ENCODE assay signal across 25 cellular contexts in genomic region chr16:24915576-24915975, GRCh38.
DNase-seq lines count a peak whose midpoint lies in the region; ATAC-seq and TF ChIP-seq lines count a peak whose summit lies in the region.
"Had no signal": no experiment of that assay in that cellular context is flagged by ENCODE, and none has a peak within 500 bp of the region (broad histone marks: within the 10 kb centered on the region; RNA-seq: fewer than 3 reads in every experiment).

No MANE protein-coding gene starts in this region.

- H3K27me3 Mint-ChIP-seq in GM23338 (ENCODE audit: insufficient read depth, low read depth, poor library complexity) = peaks cover 4% of the 10 kb centered on the region
- no peaks in the 10 kb centered on the region for H3K27me3 Mint-ChIP-seq in endodermal cell (ENCODE audit: insufficient read depth)
- H3K27me3 Mint-ChIP-seq in stimulated activated naive B cell treated with anti-CD40 and anti-IgM and Interleukin-4, amounts not matched to agents 10 μg/mL and 1 μg/mL and 100 μg/mL, for 72 hours = no peaks in the 10 kb centered on the region

- H3K27me3 ChIP-seq in GM23338 (ENCODE audit: insufficient read depth) (no peaks in the 10 kb centered on the region), endodermal cell (ENCODE audit: control insufficient read depth, insufficient read depth, low read length, poor library complexity, severe bottlenecking) (no peaks in the 10 kb centered on the region)
- H3K27me3 ChIP-seq: BE2C had no signal

- peak; percentile 19; the same call in 2 of the 3 replicates for ATAC-seq in GM23338
- ATAC-seq in stimulated activated naive B cell treated with anti-CD40 and anti-IgM and Interleukin-4, amounts not matched to agents 10 μg/mL and 1 μg/mL and 100 μg/mL, for 72 hours (replicated peaks) = no peak

- H3K4me1 ChIP-seq in GM23338 (ENCODE audit: insufficient read depth) (0 out of 2 replicates have a peak, but pooled peaks cover 4% of the 10 kb centered on the region), endodermal cell (ENCODE audit: control insufficient read depth, insufficient read depth, low read length) (no peaks in the 10 kb centered on the region)
- H3K4me1 ChIP-seq: BE2C had no signal

- no peaks in the 10 kb centered on the region for H3K9me3 ChIP-seq in endodermal cell (ENCODE audit: control insufficient read depth, low read length)
- H3K9me3 ChIP-seq: BE2C had no signal

- H3K9me3 Mint-ChIP-seq in GM23338 (0 out of 3 replicates have a peak, but pooled peaks cover 3% of the 10 kb centered on the region), endodermal cell (no peaks in the 10 kb centered on the region)
- H3K9me3 Mint-ChIP-seq in stimulated activated naive B cell treated with anti-CD40 and anti-IgM and Interleukin-4, amounts not matched to agents 10 μg/mL and 1 μg/mL and 100 μg/mL, for 72 hours = no peaks in the 10 kb centered on the region

- WGBS in endodermal cell (ENCODE audit: insufficient coverage in 1 of 2, insufficient read length in 1 of 2), 2 experiments = 89 to 94% methylated on average over 6 to 8 of the region's 8 CpGs

- H3K36me3 ChIP-seq in GM23338 (ENCODE audit: insufficient read depth) (no peaks in the 10 kb centered on the region), endodermal cell (ENCODE audit: control insufficient read depth, insufficient read depth, low read length) (peaks cover 17% of the 10 kb centered on the region)

- H4K20me1 ChIP-seq in GM23338 (replicated peaks; ENCODE audit: insufficient read depth) = no peaks in the 10 kb centered on the region

- no peaks in the 10 kb centered on the region for H3K79me2 ChIP-seq in GM23338 (replicated peaks; ENCODE audit: insufficient read depth)

- H3K36me3 Mint-ChIP-seq in GM23338 (ENCODE audit: low read depth) = peaks cover 10% of the 10 kb centered on the region; the same call in 2 of the 3 replicates
- peaks cover 24% of the 10 kb centered on the region for H3K36me3 Mint-ChIP-seq in endodermal cell (ENCODE audit: low read depth)
- H3K36me3 Mint-ChIP-seq in stimulated activated naive B cell treated with anti-CD40 and anti-IgM and Interleukin-4, amounts not matched to agents 10 μg/mL and 1 μg/mL and 100 μg/mL, for 72 hours = peaks cover 27 to 46% of the 10 kb centered on the region in 2 donors

- TF ChIP-seq CTCF in GM23338 (conservative IDR thresholded peaks at IDR 0.05; ENCODE audit: low read depth in 2 of 2) (no peak), endodermal cell (conservative IDR thresholded peaks at IDR 0.05) (no peak)

- no peak overlapping the region for H3K4me3 Mint-ChIP-seq in GM23338
- no peak overlapping the region for H3K4me3 Mint-ChIP-seq in endodermal cell
- H3K4me3 Mint-ChIP-seq in stimulated activated naive B cell treated with anti-CD40 and anti-IgM and Interleukin-4, amounts not matched to agents 10 μg/mL and 1 μg/mL and 100 μg/mL, for 72 hours = peak overlapping the region in 1 of 2 donors; percentile 19
- H3K4me3 Mint-ChIP-seq: CD14-positive monocyte had no signal

- H3K27ac Mint-ChIP-seq in GM23338 (no peak overlapping the region), endodermal cell (peak overlapping the region; percentile 14)
- peak overlapping the region; percentile 26 for H3K27ac Mint-ChIP-seq in stimulated activated naive B cell treated with anti-CD40 and anti-IgM and Interleukin-4, amounts not matched to agents 10 μg/mL and 1 μg/mL and 100 μg/mL, for 72 hours

- H3K9ac ChIP-seq in endodermal cell (ENCODE audit: extremely low read depth, low read length, poor library complexity, severe bottlenecking) = no peak overlapping the region
- H3K9ac ChIP-seq: GM23248 had no signal

- H3K4me1 Mint-ChIP-seq in GM23338 (peaks cover 12% of the 10 kb centered on the region), endodermal cell (no peaks in the 10 kb centered on the region)
- peaks cover 5 to 20% of the 10 kb centered on the region in 2 donors for H3K4me1 Mint-ChIP-seq in stimulated activated naive B cell treated with anti-CD40 and anti-IgM and Interleukin-4, amounts not matched to agents 10 μg/mL and 1 μg/mL and 100 μg/mL, for 72 hours
- H3K4me1 Mint-ChIP-seq: CD14-positive monocyte had no signal

- no peak overlapping the region for H3K4me3 ChIP-seq in GM23338
- no peak overlapping the region for H3K4me3 ChIP-seq in endodermal cell (ENCODE audit: low read length)
- H3K4me3 ChIP-seq: GM23248 had no signal

- H2AFZ ChIP-seq in GM23338 = no peak overlapping the region
- H2AFZ ChIP-seq: GM23248 had no signal

- DNase-seq in NCI-H82 (lab: John Stamatoyannopoulos, UW) = peak; percentile 28
- DNase-seq in NCI-H82 treated with DMSO at 0.1 percent for 48 hours (lab: John Stamatoyannopoulos, UW; ENCODE audit: unreplicated experiment) = no peak
- DNase-seq in GM23338 (ENCODE audit: low spot score) = no peak
- no peak for DNase-seq in endodermal cell
- DNase-seq in stimulated activated naive B cell treated with anti-CD40 and anti-IgM and Interleukin-4, amounts not matched to agents 10 μg/mL and 1 μg/mL and 100 μg/mL, for 72 hours = no peak
- no peak for DNase-seq in NCI-H2107 (lab: John Stamatoyannopoulos, UW)
- DNase-seq in NCI-H1436 (lab: John Stamatoyannopoulos, UW) = no peak
- no peak for DNase-seq in HT-29 (ENCODE audit: low spot score)
- DNase-seq: BE2C, Calu3, DMS153, DND-41, GM23248, KBM-7, NCI-H1105, NCI-H146, NCI-H1930, NCI-H446 treated with DMSO at 0.1 percent for 48 hours, NCI-H526, SHP77, SW 1271 had no signal

- H3K27ac ChIP-seq in GM23338 (ENCODE audit: low read depth) (no peak overlapping the region; the same call in 1 of the 2 replicates), endodermal cell (ENCODE audit: low read depth, low read length) (no peak overlapping the region)
- H3K27ac ChIP-seq: 22Rv1, GM23248, HL-60, RWPE1 had no signal

- 0 out of 2 replicates have a peak, but pooled peaks cover 4% of the 10 kb centered on the region for H3K9me2 ChIP-seq in GM23338 (ENCODE audit: insufficient read depth)

- H3F3A ChIP-seq in GM23338 (replicated peaks; ENCODE audit: low read depth) = 0 out of 2 replicates have a peak, but pooled peaks cover 3% of the 10 kb centered on the region

- no peak overlapping the region for H3K4me2 ChIP-seq in GM23338

TF ChIP-seq in GM23338, 12 proteins besides CTCF, POLR2A, EP300 and RAD21 (continues in another document):
- TF ChIP-seq EZH2phosphoT487 (IDR thresholded peaks at IDR 0.05; ENCODE audit: unreplicated experiment) = no peak
- TF ChIP-seq REST (IDR thresholded peaks at IDR 0.05; ENCODE audit: unreplicated experiment) = no peak
- TF ChIP-seq ZNF331 (CRISPR knock-in tag; IDR thresholded peaks at IDR 0.05; ENCODE audit: low read depth) = no peak
- TF ChIP-seq NANOG (IDR thresholded peaks at IDR 0.05; ENCODE audit: borderline replicate concordance) = no peak
- no peak for TF ChIP-seq CREB1 (CRISPR knock-in tag; IDR thresholded peaks at IDR 0.05; ENCODE audit: low read depth)
- no peak for TF ChIP-seq STAT1 (IDR thresholded peaks at IDR 0.05; ENCODE audit: unreplicated experiment)
- TF ChIP-seq POLR2AphosphoS5 (IDR thresholded peaks at IDR 0.05; ENCODE audit: low read depth) = no peak
- no peak for TF ChIP-seq EZH2 (IDR thresholded peaks at IDR 0.05; ENCODE audit: low read depth, unreplicated experiment)
- no peak for TF ChIP-seq ETS1 (IDR thresholded peaks at IDR 0.05)
